ENCODE assay signal across 18 cellular contexts in the genomic region with DNA sequence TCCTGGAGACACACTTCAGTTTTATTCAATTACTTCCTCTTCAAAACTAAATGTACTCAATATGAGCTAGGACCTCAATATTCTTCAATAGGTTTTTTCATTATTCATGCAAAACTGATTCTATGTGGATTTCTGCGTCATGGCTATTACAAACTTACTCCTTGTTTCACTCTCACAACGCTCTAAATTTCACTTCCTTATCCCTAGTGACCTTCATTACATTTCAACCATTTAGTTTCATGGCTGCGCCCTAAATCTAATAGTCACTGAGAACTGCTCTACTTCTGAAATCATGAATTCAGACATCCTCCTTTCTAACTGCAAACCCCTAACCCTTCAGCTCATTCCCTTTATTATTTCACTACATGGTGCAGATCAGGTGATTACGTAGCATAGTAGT.
DNase-seq lines count a peak whose midpoint lies in the region; ATAC-seq, FAIRE-seq and TF ChIP-seq lines count a peak whose summit lies in the region.
"Had no signal": no experiment of that assay in that cellular context is flagged by ENCODE, and none has a peak within 500 bp of the region (broad histone marks: within the 10 kb centered on the region; RNA-seq: fewer than 3 reads in every experiment).

No MANE protein-coding gene starts in this region.

- FAIRE-seq in H54 (lab: Jason Lieb, UNC) = no peak
- FAIRE-seq: HTR-8/SVneo had no signal

- no peaks in the 10 kb centered on the region for H3K36me3 Mint-ChIP-seq in T-cell
- H3K36me3 Mint-ChIP-seq: CD8-positive, alpha-beta memory T cell had no signal

- 0 out of 2 replicates have a peak overlapping the region, but pooled peaks have one; percentile 19 for H3K4me2 ChIP-seq in PC-9
- H3K4me2 ChIP-seq: BLaER1 had no signal

- TF ChIP-seq CTCF in PC-9 (conservative IDR thresholded peaks at IDR 0.05) = no peak
- TF ChIP-seq CTCF in right atrium auricular region (IDR thresholded peaks at IDR 0.05) = no peak

- H3F3A ChIP-seq in PC-9 (ENCODE audit: insufficient read depth, low read depth) = no peaks in the 10 kb centered on the region

- no peak for DNase-seq in PC-9
- DNase-seq in right atrium auricular region (ENCODE audit: low spot score) = no peak
- no peak for DNase-seq in H54 (ENCODE audit: insufficient read length, low spot score)
- DNase-seq in stimulated activated naive CD8-positive, alpha-beta T cell treated with anti-CD3 and anti-CD28 coated beads, Interleukin-15, amount 100 ng/mL, for 72 hours = no peak
- DNase-seq in T-cell = no peak
- DNase-seq: CD8-positive, alpha-beta memory T cell; DND-41; GDM1; NCI-H1048; NCI-H146; NCI-H226; NCI-H69; SIG-M5 had no signal

- intact Hi-C loops in PC-9 (cut with micrococcal nuclease; ENCODE audit: unreplicated experiment) = no loop called here

- no peak overlapping the region for H3K4me3 Mint-ChIP-seq in stimulated activated naive CD8-positive, alpha-beta T cell treated with anti-CD3 and anti-CD28 coated beads, Interleukin-15, amount 100 ng/mL, for 72 hours
- H3K4me3 Mint-ChIP-seq in T-cell = no peak overlapping the region
- H3K4me3 Mint-ChIP-seq: CD8-positive, alpha-beta memory T cell had no signal

- no peaks in the 10 kb centered on the region for H3K4me1 Mint-ChIP-seq in stimulated activated naive CD8-positive, alpha-beta T cell treated with anti-CD3 and anti-CD28 coated beads, Interleukin-15, amount 100 ng/mL, for 72 hours
- no peaks in the 10 kb centered on the region for H3K4me1 Mint-ChIP-seq in T-cell
- H3K4me1 Mint-ChIP-seq: CD8-positive, alpha-beta memory T cell had no signal

- H3K4me1 ChIP-seq in PC-9 (replicated peaks; ENCODE audit: insufficient read depth) (no peaks in the 10 kb centered on the region), right atrium auricular region (no peaks in the 10 kb centered on the region)
- H3K4me1 ChIP-seq: BLaER1 had no signal

- peak overlapping the region; percentile 28 for H2AFZ ChIP-seq in PC-9

- H3K27me3 ChIP-seq in PC-9 (ENCODE audit: insufficient read depth, low read depth) (no peaks in the 10 kb centered on the region), right atrium auricular region (no peaks in the 10 kb centered on the region)
- H3K27me3 ChIP-seq: BLaER1 had no signal

- no TSS peak for BruUV-seq in PC-9 (replicated peaks; lab: Mats Ljungman, UMichigan)

- CTCF ChIA-PET in PC-9 (lab: Charles Lee) = no interaction called here
- CTCF ChIA-PET in T-cell (lab: Charles Lee) = no interaction called here

- H3K9me3 Mint-ChIP-seq in stimulated activated naive CD8-positive, alpha-beta T cell treated with anti-CD3 and anti-CD28 coated beads, Interleukin-15, amount 100 ng/mL, for 72 hours = peaks cover 7 to 12% of the 10 kb centered on the region in 2 donors
- peaks cover 9 to 26% (median 11%) of the 10 kb centered on the region in 3 donors for H3K9me3 Mint-ChIP-seq in T-cell

- ATAC-seq in GM18867 (IDR thresholded peaks at IDR 0.05; ENCODE audit: unreplicated experiment) (peak; percentile 82), GM19467 (IDR thresholded peaks at IDR 0.05; ENCODE audit: unreplicated experiment) (peak; percentile 59), HG03432 (IDR thresholded peaks at IDR 0.05; ENCODE audit: unreplicated experiment) (peak; percentile 72), T-cell (replicated peaks in 1 of 4) (no peak)
- no peak for ATAC-seq in stimulated activated naive CD8-positive, alpha-beta T cell treated with anti-CD3 and anti-CD28 coated beads, Interleukin-15, amount 100 ng/mL, for 72 hours

- POLR2A ChIA-PET in PC-9 (lab: Charles Lee; ENCODE audit: unreplicated experiment) = no interaction called here
- POLR2A ChIA-PET in T-cell (lab: Charles Lee) = interaction anchor here in 1 of 2 donors (1.0 kb wide), 1 partner anchor 16 kb away, joined by 3 read pairs; no protein-coding TSS in a partner anchor

- H3K27me3 Mint-ChIP-seq in stimulated activated naive CD8-positive, alpha-beta T cell treated with anti-CD3 and anti-CD28 coated beads, Interleukin-15, amount 100 ng/mL, for 72 hours = no peaks in the 10 kb centered on the region
- no peaks in the 10 kb centered on the region for H3K27me3 Mint-ChIP-seq in T-cell
- H3K27me3 Mint-ChIP-seq: CD8-positive, alpha-beta memory T cell had no signal

- H4K20me1 ChIP-seq in PC-9 (ENCODE audit: insufficient read depth) = no peaks in the 10 kb centered on the region
- H4K20me1 ChIP-seq: BLaER1 had no signal

- H3K9me2 ChIP-seq in PC-9 (ENCODE audit: insufficient read depth) = no peaks in the 10 kb centered on the region

- H3K4me3 ChIP-seq in PC-9 (no peak overlapping the region), right atrium auricular region (no peak overlapping the region)
- H3K4me3 ChIP-seq: BLaER1 had no signal

- no peaks in the 10 kb centered on the region for H3K79me2 ChIP-seq in PC-9 (ENCODE audit: low read depth)

- H3K27ac ChIP-seq in PC-9 (no peak overlapping the region), right atrium auricular region (no peak overlapping the region)
- H3K27ac ChIP-seq: BLaER1 had no signal

- H3K9me3 ChIP-seq in PC-9 (ENCODE audit: insufficient read depth, low read depth) (0 out of 2 replicates have a peak, but pooled peaks cover 3% of the 10 kb centered on the region), right atrium auricular region (no peaks in the 10 kb centered on the region)

- H3K27ac Mint-ChIP-seq in stimulated activated naive CD8-positive, alpha-beta T cell treated with anti-CD3 and anti-CD28 coated beads, Interleukin-15, amount 100 ng/mL, for 72 hours = no peak overlapping the region
- no peak overlapping the region for H3K27ac Mint-ChIP-seq in T-cell
- H3K27ac Mint-ChIP-seq: CD8-positive, alpha-beta memory T cell had no signal

- TF ChIP-seq POLR2A in H54 (IDR thresholded peaks at IDR 0.05; ENCODE audit: low read depth, low read length) = no peak

- H3K36me3 ChIP-seq in PC-9 (ENCODE audit: low read depth) = no peaks in the 10 kb centered on the region
- no peaks in the 10 kb centered on the region for H3K36me3 ChIP-seq in right atrium auricular region
- H3K36me3 ChIP-seq: BLaER1 had no signal

Comparison
In these comparisons a context has a peak if more than half of its experiments do, and no peak if none do; other contexts are left out.
1. ATAC-seq: peak in GM18867 (single experiment), GM19467 (single experiment) and HG03432 (single experiment); none in stimulated activated naive CD8-positive, alpha-beta T cell treated with anti-CD3 and anti-CD28 coated beads, Interleukin-15, amount 100 ng/mL, for 72 hours (single experiment) and T-cell (0 of 4).